In the genomic region with DNA sequence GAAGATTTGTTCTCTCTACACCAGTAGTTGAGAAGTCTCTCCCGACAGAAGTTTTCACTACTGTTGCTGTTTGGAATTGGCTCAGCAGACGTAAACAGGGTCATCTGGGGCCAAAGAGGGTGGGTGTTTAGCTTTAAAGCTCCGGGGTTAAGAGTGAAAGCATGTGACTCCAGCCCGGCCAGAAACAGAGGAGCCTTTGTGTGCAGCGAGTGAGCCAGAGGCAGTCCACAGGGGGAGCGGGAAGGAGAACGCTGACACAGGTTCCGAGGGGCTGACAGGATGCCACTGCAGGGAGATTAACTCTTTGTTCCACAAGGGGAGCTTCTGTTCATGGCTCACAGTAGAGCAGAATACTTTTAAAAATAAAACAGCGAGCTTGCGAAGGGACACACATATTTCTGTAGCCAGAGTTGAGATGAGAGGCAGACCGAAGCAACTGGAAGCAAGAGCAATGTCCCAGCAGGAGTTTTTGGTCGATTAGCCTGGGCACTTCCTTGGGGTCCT, we compare ENCODE assay signal across 8 cellular contexts. TPM values are rescaled to one million over a fixed set of nuclear protein-coding genes. Genes with fewer than 3 reads are reported as not detected.
DNase-seq lines count a peak whose midpoint lies in the region; ATAC-seq lines count a peak whose summit lies in the region.

No MANE protein-coding gene starts in this region.

- H3K27ac ChIP-seq in SK-N-MC (peak overlapping the region; percentile 95), esophagus (ENCODE audit: low read depth in 2 of 2, low read length in 1 of 2) (peak overlapping the region; percentile 24 to 30), thymus (ENCODE audit: low read depth) (peak overlapping the region; percentile 59)

- H3K36me3 Mint-ChIP-seq in activated T-cell treated with anti-CD3 and anti-CD28 coated beads, Interleukin-2, amount 50 U/mL, for 4 hours (ENCODE audit: insufficient read depth) = no peaks in the 10 kb centered on the region

- H3K9me3 ChIP-seq in SK-N-MC (ENCODE audit: low read depth, low read length) (no peaks in the 10 kb centered on the region), esophagus (ENCODE audit: control insufficient read depth in 2 of 2, insufficient read depth in 1 of 2, low read depth in 1 of 2, low read length in 1 of 2) (no peaks in the 10 kb centered on the region), thymus (ENCODE audit: control insufficient read depth) (no peaks in the 10 kb centered on the region)

- H3K4me3 ChIP-seq in SK-N-MC (peak overlapping the region; percentile 65), esophagus (ENCODE audit: low read depth in 1 of 2, low read length in 2 of 2) (peak overlapping the region in 1 of 2 donors; percentile 13), thymus (ENCODE audit: low read length) (peak overlapping the region; percentile 57)

- ATAC-seq in activated T-cell treated with anti-CD3 and anti-CD28 coated beads, Interleukin-2, amount 50 U/mL, for 4 hours = peak; percentile 26 to 59
- ATAC-seq in HG03442 (IDR thresholded peaks at IDR 0.05; ENCODE audit: unreplicated experiment) = no peak

- peaks cover 33% of the 10 kb centered on the region for H3K27me3 Mint-ChIP-seq in activated T-cell treated with anti-CD3 and anti-CD28 coated beads, Interleukin-2, amount 50 U/mL, for 4 hours (ENCODE audit: low read depth)

- 14 to 18% methylated on average over 12 of the region's 12 CpGs for WGBS in esophagus, 2 donors
- 20% methylated on average over 12 of the region's 12 CpGs for WGBS in thymus

- no peaks in the 10 kb centered on the region for H3K9me3 Mint-ChIP-seq in activated T-cell treated with anti-CD3 and anti-CD28 coated beads, Interleukin-2, amount 50 U/mL, for 4 hours

- H3K4me1 Mint-ChIP-seq in activated T-cell treated with anti-CD3 and anti-CD28 coated beads, Interleukin-2, amount 50 U/mL, for 4 hours (ENCODE audit: low read depth) = peaks cover 19% of the 10 kb centered on the region

- H3K4me1 ChIP-seq in esophagus (ENCODE audit: control insufficient read depth in 2 of 2, insufficient read depth in 2 of 2, low read length in 1 of 2) (peaks cover 0 to 13% of the 10 kb centered on the region in 2 donors), thymus (ENCODE audit: control insufficient read depth, insufficient read depth, low read length) (peaks cover 38% of the 10 kb centered on the region)

- peak overlapping the region; percentile 2 for H3K4me3 Mint-ChIP-seq in activated T-cell treated with anti-CD3 and anti-CD28 coated beads, Interleukin-2, amount 50 U/mL, for 4 hours

- no peak for DNase-seq in activated T-cell treated with anti-CD3 and anti-CD28 coated beads, Interleukin-2, amount 50 U/mL, for 4 hours
- no peak for DNase-seq in activated T-cell treated with anti-CD3 and anti-CD28 coated beads, Interleukin-2, amount 50 U/mL, for 1 hour
- DNase-seq in SK-N-MC (ENCODE audit: low read depth, low spot score) (no peak), midbrain (lab: John Stamatoyannopoulos, UW) (peak; percentile 88)
- DNase-seq in stimulated activated naive CD4-positive, alpha-beta T cell treated with Interleukin-2 at 50 U/mL for 16 hours (lab: John Stamatoyannopoulos, UW) = no peak

- H3K36me3 ChIP-seq in SK-N-MC (ENCODE audit: insufficient read depth, low read length) (no peaks in the 10 kb centered on the region), esophagus (ENCODE audit: control insufficient read depth in 2 of 2, insufficient read depth in 2 of 2, low read length in 1 of 2) (no peaks in the 10 kb centered on the region), thymus (ENCODE audit: control insufficient read depth, insufficient read depth) (no peaks in the 10 kb centered on the region)

- H3K9ac ChIP-seq in SK-N-MC (ENCODE audit: insufficient read length) = peak overlapping the region; percentile 79

- H3K27me3 ChIP-seq in esophagus (ENCODE audit: control insufficient read depth in 1 of 2, insufficient read depth in 2 of 2, low read length in 2 of 2) (no peaks in the 10 kb centered on the region), thymus (ENCODE audit: control insufficient read depth, insufficient read depth) (no peaks in the 10 kb centered on the region)

RNA-seq across cellular contexts. Expression of gene BMF, which starts 26.9 kb away (rescaled TPM):
- 1 to 10 TPM; 3.1 to 7.1 (median 6.6) TPM for total RNA-seq in activated T-cell treated with anti-CD3 and anti-CD28 coated beads, Interleukin-2, amount 50 U/mL, for 4 hours
- polyA plus RNA-seq in esophagus (1 to 10 TPM; 1.0 to 1.2 TPM), thymus (70.4 TPM)

RNA-seq across cellular contexts. Expression of gene SRP14, which starts 42.8 kb away (rescaled TPM):
- 100 to 1,000 TPM; 186 to 222 (median 214) TPM for total RNA-seq in activated T-cell treated with anti-CD3 and anti-CD28 coated beads, Interleukin-2, amount 50 U/mL, for 4 hours
- polyA plus RNA-seq in esophagus (100 to 1,000 TPM; 257 to 441 TPM), thymus (522 TPM)

Comparison
In these comparisons a context has a peak if more than half of its experiments do, and no peak if none do; other contexts are left out.
1. H3K27ac ChIP-seq: peak in every context shown above with its lines; median percentile 95 in SK-N-MC; 59 in thymus; 27 in esophagus.
2. RNA of gene BMF, which starts 26.9 kb away (polyA plus RNA-seq): 70.4 TPM in thymus (single experiment); 1.0 to 1.2 TPM in esophagus; every median in the first group is over 10 times any median in the second.